In the genomic region with DNA sequence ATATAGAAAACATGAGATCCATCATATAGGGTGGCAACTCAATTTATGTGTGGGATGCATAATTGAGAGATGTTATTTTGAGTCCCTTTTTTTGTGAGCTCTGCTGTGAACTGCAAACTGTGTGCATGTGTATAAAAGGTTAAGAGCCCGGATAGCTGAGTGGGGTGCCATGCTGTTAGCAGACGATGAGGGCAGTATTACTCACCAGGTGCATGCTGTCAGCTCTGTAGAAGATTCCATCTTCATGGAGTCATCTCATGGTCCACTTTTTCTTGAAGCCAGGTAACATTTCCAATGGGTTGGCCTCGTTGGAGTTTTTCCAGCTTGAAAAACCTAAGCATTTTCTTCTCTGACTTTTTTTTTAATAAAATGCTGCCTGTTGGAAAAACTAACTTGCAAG, we compare ENCODE assay signal across 21 cellular contexts. TPM values are rescaled to one million over a fixed set of nuclear protein-coding genes. Genes with fewer than 3 reads are reported as not detected.
DNase-seq lines count a peak whose midpoint lies in the region; ATAC-seq and TF ChIP-seq lines count a peak whose summit lies in the region.
"Had no signal": no experiment of that assay in that cellular context is flagged by ENCODE, and none has a peak within 500 bp of the region (broad histone marks: within the 10 kb centered on the region; RNA-seq: fewer than 3 reads in every experiment).

No MANE protein-coding gene starts in this region.

- H4K20me1 ChIP-seq in PC-3 (ENCODE audit: low read length): no peaks in the 10 kb centered on the region
- H4K20me1 ChIP-seq in MM.1S (ENCODE audit: insufficient read depth, low read length): no peaks in the 10 kb centered on the region

- H3K4me1 ChIP-seq in PC-3 (ENCODE audit: insufficient read depth, low read length) (no peaks in the 10 kb centered on the region), endodermal cell (ENCODE audit: control insufficient read depth, insufficient read depth, low read length) (no peaks in the 10 kb centered on the region), MM.1S (ENCODE audit: low read length) (peaks cover 4% of the 10 kb centered on the region)
- H3K4me1 ChIP-seq: HAP-1 had no signal

- H3K79me2 ChIP-seq in PC-3 (ENCODE audit: low read length) (no peaks in the 10 kb centered on the region), MM.1S (ENCODE audit: low read length) (no peaks in the 10 kb centered on the region)

- no peaks in the 10 kb centered on the region for H3K27me3 ChIP-seq in PC-3 (ENCODE audit: low read length)
- no peaks in the 10 kb centered on the region for H3K27me3 ChIP-seq in endodermal cell (ENCODE audit: control insufficient read depth, insufficient read depth, low read length, poor library complexity, severe bottlenecking)
- H3K27me3 ChIP-seq in MM.1S (replicated peaks; ENCODE audit: insufficient read depth, low read length): no peaks in the 10 kb centered on the region

- H3K4me1 Mint-ChIP-seq in activated CD8-positive, alpha-beta T cell treated with anti-CD3 and anti-CD28 coated beads for 36 hours (ENCODE audit: low read depth): peaks cover 40% of the 10 kb centered on the region
- H3K4me1 Mint-ChIP-seq in activated CD8-positive, alpha-beta T cell treated with anti-CD3 and anti-CD28 coated beads, Interleukin-2, amount 10 ng/mL, durations not matched to agents 7 days and 5 days (ENCODE audit: low read depth): peaks cover 6% of the 10 kb centered on the region
- H3K4me1 Mint-ChIP-seq in endodermal cell: no peaks in the 10 kb centered on the region
- H3K4me1 Mint-ChIP-seq: CD14-positive monocyte had no signal

- H3K4me2 ChIP-seq in PC-3 (ENCODE audit: low read length) (no peak overlapping the region), MM.1S (ENCODE audit: low read depth, low read length) (no peak overlapping the region)

- H3K36me3 Mint-ChIP-seq in activated CD8-positive, alpha-beta T cell treated with anti-CD3 and anti-CD28 coated beads for 36 hours (ENCODE audit: low read depth): peaks cover 6% of the 10 kb centered on the region
- peaks cover 4% of the 10 kb centered on the region for H3K36me3 Mint-ChIP-seq in activated CD8-positive, alpha-beta T cell treated with anti-CD3 and anti-CD28 coated beads, Interleukin-2, amount 10 ng/mL, durations not matched to agents 7 days and 5 days (ENCODE audit: low read depth)
- peaks cover 13% of the 10 kb centered on the region for H3K36me3 Mint-ChIP-seq in endodermal cell (ENCODE audit: low read depth)

- CTCF ChIA-PET in activated CD8-positive, alpha-beta T cell treated with anti-CD3 and anti-CD28 coated beads for 36 hours (lab: Charles Lee): interaction anchor here (0.9 to 1.3 kb wide), 2 partner anchors 87 to 97 kb away, joined by 3 to 4 read pairs; no protein-coding TSS in a partner anchor
- CTCF ChIA-PET in activated CD8-positive, alpha-beta T cell treated with anti-CD3 and anti-CD28 coated beads, Interleukin-2, amount 10 ng/mL, durations not matched to agents 7 days and 5 days (lab: Charles Lee): interaction anchor here (2.0 kb wide), 1 partner anchor 19 kb away, joined by 6 read pairs; no protein-coding TSS in a partner anchor
- CTCF ChIA-PET in PC-3 (lab: Charles Lee): no interaction called here

- H3K9me2 ChIP-seq in PC-3 (replicated peaks; ENCODE audit: low read length) (no peaks in the 10 kb centered on the region), MM.1S (replicated peaks; ENCODE audit: insufficient read depth, low read length) (no peaks in the 10 kb centered on the region)

- H3K9me3 Mint-ChIP-seq in activated CD8-positive, alpha-beta T cell treated with anti-CD3 and anti-CD28 coated beads for 36 hours: no peaks in the 10 kb centered on the region
- H3K9me3 Mint-ChIP-seq in activated CD8-positive, alpha-beta T cell treated with anti-CD3 and anti-CD28 coated beads, Interleukin-2, amount 10 ng/mL, durations not matched to agents 7 days and 5 days (ENCODE audit: insufficient read depth): no peaks in the 10 kb centered on the region
- H3K9me3 Mint-ChIP-seq in endodermal cell: no peaks in the 10 kb centered on the region
- H3K9me3 Mint-ChIP-seq: CD14-positive monocyte had no signal

- H3K27ac ChIP-seq in PC-3 (ENCODE audit: low read length): no peak overlapping the region
- no peak overlapping the region for H3K27ac ChIP-seq in endodermal cell (ENCODE audit: low read depth, low read length)
- H3K27ac ChIP-seq in MM.1S (ENCODE audit: low read length): no peak overlapping the region
- H3K27ac ChIP-seq: SK-N-MC had no signal

- POLR2A ChIA-PET in activated CD8-positive, alpha-beta T cell treated with anti-CD3 and anti-CD28 coated beads for 36 hours (lab: Charles Lee): interaction anchor here (0.9 kb wide), 1 partner anchor 17 kb away, joined by 3 read pairs; no protein-coding TSS in a partner anchor
- POLR2A ChIA-PET in activated CD8-positive, alpha-beta T cell treated with anti-CD3 and anti-CD28 coated beads, Interleukin-2, amount 10 ng/mL, durations not matched to agents 7 days and 5 days (lab: Charles Lee): no interaction called here
- POLR2A ChIA-PET in PC-3 (lab: Charles Lee; ENCODE audit: unreplicated experiment): interaction anchor here (0.6 kb wide), 1 partner anchor 610 kb away, joined by 3 read pairs; no protein-coding TSS in a partner anchor

- no peak overlapping the region for H3K4me3 Mint-ChIP-seq in activated CD8-positive, alpha-beta T cell treated with anti-CD3 and anti-CD28 coated beads for 36 hours
- no peak overlapping the region for H3K4me3 Mint-ChIP-seq in activated CD8-positive, alpha-beta T cell treated with anti-CD3 and anti-CD28 coated beads, Interleukin-2, amount 10 ng/mL, durations not matched to agents 7 days and 5 days
- H3K4me3 Mint-ChIP-seq in endodermal cell: no peak overlapping the region
- H3K4me3 Mint-ChIP-seq: activated naive CD8-positive, alpha-beta T cell; CD14-positive monocyte had no signal

- no peaks in the 10 kb centered on the region for H3K27me3 Mint-ChIP-seq in activated CD8-positive, alpha-beta T cell treated with anti-CD3 and anti-CD28 coated beads for 36 hours
- H3K27me3 Mint-ChIP-seq in activated CD8-positive, alpha-beta T cell treated with anti-CD3 and anti-CD28 coated beads, Interleukin-2, amount 10 ng/mL, durations not matched to agents 7 days and 5 days (ENCODE audit: low read depth): no peaks in the 10 kb centered on the region
- no peaks in the 10 kb centered on the region for H3K27me3 Mint-ChIP-seq in endodermal cell (ENCODE audit: insufficient read depth)
- H3K27me3 Mint-ChIP-seq: activated naive CD8-positive, alpha-beta T cell had no signal

- BruUV-seq in PC-3 (replicated peaks; lab: Mats Ljungman, UMichigan): no TSS peak

- no peak overlapping the region for H2AFZ ChIP-seq in PC-3 (ENCODE audit: low read length)
- H2AFZ ChIP-seq in MM.1S (ENCODE audit: low read length): no peak overlapping the region

- H3F3A ChIP-seq in PC-3 (ENCODE audit: low read length, unreplicated experiment) (no peaks in the 10 kb centered on the region), MM.1S (ENCODE audit: insufficient read depth, low read length) (peaks cover 19% of the 10 kb centered on the region)

- no peak overlapping the region for H3K27ac Mint-ChIP-seq in activated CD8-positive, alpha-beta T cell treated with anti-CD3 and anti-CD28 coated beads for 36 hours
- H3K27ac Mint-ChIP-seq in activated CD8-positive, alpha-beta T cell treated with anti-CD3 and anti-CD28 coated beads, Interleukin-2, amount 10 ng/mL, durations not matched to agents 7 days and 5 days: no peak overlapping the region
- peak overlapping the region; percentile 2 for H3K27ac Mint-ChIP-seq in endodermal cell

- ATAC-seq in activated CD8-positive, alpha-beta T cell treated with anti-CD3 and anti-CD28 coated beads for 36 hours: no peak
- no peak for ATAC-seq in activated CD8-positive, alpha-beta T cell treated with anti-CD3 and anti-CD28 coated beads, Interleukin-2, amount 10 ng/mL, durations not matched to agents 7 days and 5 days
- ATAC-seq in PC-3: peak; percentile 67; the same call in 1 of the 2 replicates
- ATAC-seq: activated CD4-positive, CD25-positive, alpha-beta regulatory T cell treated with anti-CD3 and anti-CD28 coated beads, Interleukin-2, amount 50 U/mL, for 24 hours; GM12878; left ventricle myocardium superior had no signal

- H3K36me3 ChIP-seq in PC-3 (ENCODE audit: low read depth, low read length) (no peaks in the 10 kb centered on the region), endodermal cell (ENCODE audit: control insufficient read depth, insufficient read depth, low read length) (peaks cover 22% of the 10 kb centered on the region), MM.1S (replicated peaks; ENCODE audit: insufficient read depth, low read length) (no peaks in the 10 kb centered on the region)
- H3K36me3 ChIP-seq: HAP-1 had no signal

- WGBS in endodermal cell (ENCODE audit: insufficient coverage in 1 of 2, insufficient read length in 1 of 2), 2 experiments: 73 to 87% methylated on average over 3 of the region's 3 CpGs

- TF ChIP-seq CTCF in activated CD8-positive, alpha-beta T cell treated with anti-CD3 and anti-CD28 coated beads for 36 hours (IDR thresholded peaks at IDR 0.05): no peak
- TF ChIP-seq CTCF in PC-3 (conservative IDR thresholded peaks at IDR 0.05; ENCODE audit: low read depth, low read length) (peak; percentile 18; the same call in 1 of the 2 replicates), endodermal cell (conservative IDR thresholded peaks at IDR 0.05) (peak; percentile 15), GM20000 (IDR thresholded peaks at IDR 0.05; ENCODE audit: extremely low read depth, missing control alignments) (no peak), MM.1S (IDR thresholded peaks at IDR 0.05; ENCODE audit: low read length) (no peak)

- H3K4me3 ChIP-seq in PC-3 (ENCODE audit: low read length) (no peak overlapping the region), endodermal cell (ENCODE audit: low read length) (no peak overlapping the region), MM.1S (ENCODE audit: low read length) (no peak overlapping the region)
- H3K4me3 ChIP-seq: GM12878, HAP-1, SK-N-MC had no signal

- intact Hi-C loops in activated CD8-positive, alpha-beta T cell treated with anti-CD3 and anti-CD28 coated beads for 36 hours (cut with micrococcal nuclease): no loop called here
- intact Hi-C loops in PC-3 (cut with micrococcal nuclease): no loop called here

- peak; percentile 11 for DNase-seq in activated CD8-positive, alpha-beta T cell treated with anti-CD3 and anti-CD28 coated beads for 36 hours
- DNase-seq in activated CD8-positive, alpha-beta T cell treated with anti-CD3 and anti-CD28 coated beads, Interleukin-2, amount 10 ng/mL, durations not matched to agents 7 days and 5 days: no peak
- DNase-seq in PC-3 (peak; percentile 56), endodermal cell (no peak), renal cortical epithelial cell (ENCODE audit: low read depth) (peak; percentile 32), GM20000 (ENCODE audit: low spot score) (no peak), GM03348 (ENCODE audit: low spot score) (no peak), MM.1S (no peak)
- DNase-seq: dermis blood vessel endothelial cell; GF-D8; KBM-7; left ventricle myocardium superior; NCI-H748 treated with DMSO at 0.1 percent for 48 hours; stimulated activated CD4-positive, alpha-beta T cell treated with anti-CD3 and anti-CD28 coated beads, Interleukin-4, amount 100 ng/mL, for 4 hours had no signal

- H3K9me3 ChIP-seq in PC-3 (ENCODE audit: low read length) (no peaks in the 10 kb centered on the region), endodermal cell (ENCODE audit: control insufficient read depth, low read length) (no peaks in the 10 kb centered on the region), MM.1S (replicated peaks; ENCODE audit: insufficient read depth, low read length) (no peaks in the 10 kb centered on the region)
- H3K9me3 ChIP-seq: HAP-1 had no signal

- H3K9ac ChIP-seq in PC-3 (ENCODE audit: low read length): no peak overlapping the region
- H3K9ac ChIP-seq in endodermal cell (ENCODE audit: extremely low read depth, low read length, poor library complexity, severe bottlenecking): no peak overlapping the region
- no peak overlapping the region for H3K9ac ChIP-seq in MM.1S (ENCODE audit: low read length)

RNA-seq across cellular contexts. Expression of gene RHBDL3, which starts 43.0 kb away (rescaled TPM):
- total RNA-seq in activated CD8-positive, alpha-beta T cell treated with anti-CD3 and anti-CD28 coated beads for 36 hours: under 1 TPM in 1 of 2 experiments, not detected in 1; 0.11 TPM
- 1 to 10 TPM in 1 of 2 experiments, under 1 TPM in 1; 0.82 to 1.0 TPM for total RNA-seq in activated CD8-positive, alpha-beta T cell treated with anti-CD3 and anti-CD28 coated beads, Interleukin-2, amount 10 ng/mL, durations not matched to agents 7 days and 5 days
- total RNA-seq in PC-3 (2014; rRNA removed) (not detected in 2 replicates), endodermal cell (1 to 10 TPM in 1 of 2 donors, under 1 TPM in 1; 0.35 to 1.4 TPM), renal cortical epithelial cell (not detected in 2 replicates)
- 17.1 TPM for polyA plus RNA-seq in endodermal cell (2013, experiment 1 of 2)
- 11.5 TPM for polyA plus RNA-seq in endodermal cell (2013, experiment 2 of 2)
- total RNA-seq: dermis blood vessel endothelial cell, glomerular endothelial cell had no signal
- polyA plus RNA-seq: CD14-positive monocyte had no signal

Comparison
In these comparisons a context has a peak if more than half of its experiments do, and no peak if none do; other contexts are left out.
1. DNase-seq: peak in activated CD8-positive, alpha-beta T cell treated with anti-CD3 and anti-CD28 coated beads for 36 hours (single experiment), PC-3 (single experiment) and renal cortical epithelial cell (single experiment); none in activated CD8-positive, alpha-beta T cell treated with anti-CD3 and anti-CD28 coated beads, Interleukin-2, amount 10 ng/mL, durations not matched to agents 7 days and 5 days (single experiment), endodermal cell (single experiment), GM20000 (single experiment), GM03348 (single experiment) and MM.1S (single experiment).
2. CTCF ChIP-seq: peak in PC-3 (single experiment) and endodermal cell (single experiment); none in activated CD8-positive, alpha-beta T cell treated with anti-CD3 and anti-CD28 coated beads for 36 hours (single experiment), GM20000 (single experiment) and MM.1S (single experiment).